ENCODE assay signal across 10 cellular contexts in the genomic region with DNA sequence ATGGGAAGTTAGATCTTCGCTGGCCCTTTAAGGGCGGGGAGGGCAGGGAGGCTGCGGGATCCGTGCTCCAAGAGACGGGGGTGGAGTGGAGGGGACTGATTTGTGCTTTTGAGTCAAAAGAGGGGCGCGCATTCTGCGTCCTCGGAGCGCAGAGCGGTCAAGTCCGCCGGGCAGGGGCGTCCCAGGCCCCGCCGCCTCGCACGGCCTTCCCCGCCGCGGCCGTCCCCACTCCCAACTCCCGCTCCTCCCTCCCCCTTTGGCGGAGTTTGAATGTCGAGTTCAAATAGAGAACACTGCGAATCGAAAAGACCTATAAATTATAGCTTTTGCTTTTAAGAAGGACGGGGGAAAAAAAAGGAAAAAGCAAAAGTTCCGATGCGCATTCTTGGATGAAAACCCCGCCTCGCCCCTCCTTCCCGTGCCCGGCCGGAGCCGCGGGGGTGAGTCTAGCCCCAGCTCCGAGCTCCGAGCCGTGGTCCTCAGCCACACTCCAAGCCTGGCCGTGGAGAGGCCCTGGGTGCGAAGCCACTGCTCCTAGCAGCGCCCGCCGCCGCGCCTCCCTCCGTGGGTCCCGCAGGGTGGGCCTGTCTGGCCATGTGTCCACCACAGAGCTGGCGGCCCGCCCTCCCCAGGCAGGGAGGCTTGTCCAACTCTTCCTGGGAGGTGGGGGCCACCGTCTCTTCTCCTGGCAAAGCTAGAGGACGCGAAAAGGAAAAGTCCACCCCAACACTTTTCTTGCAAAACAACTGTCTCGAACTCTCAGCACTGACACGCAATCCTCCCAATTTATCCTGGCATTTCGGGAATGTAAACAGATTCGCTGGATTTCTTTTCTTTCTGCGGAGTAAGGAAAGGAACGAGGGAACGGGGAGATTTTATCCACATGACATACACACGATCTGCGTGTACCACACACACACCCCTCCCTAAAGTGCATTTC. TPM values are rescaled to one million over a fixed set of nuclear protein-coding genes. Genes with fewer than 3 reads are reported as not detected.
DNase-seq lines count a peak whose midpoint lies in the region; ATAC-seq and TF ChIP-seq lines count a peak whose summit lies in the region.
"Had no signal": no experiment of that assay in that cellular context is flagged by ENCODE, and none has a peak within 500 bp of the region (broad histone marks: within the 10 kb centered on the region; RNA-seq: fewer than 3 reads in every experiment).

No MANE protein-coding gene starts in this region.

- H3K9me3 Mint-ChIP-seq in endothelial cell (ENCODE audit: unreplicated experiment) = no peaks in the 10 kb centered on the region
- no peaks in the 10 kb centered on the region for H3K9me3 Mint-ChIP-seq in activated CD4-positive, alpha-beta T cell treated with anti-CD3 and anti-CD28 coated beads, Interleukin-2, amount 10 ng/mL, durations not matched to agents 24 days and 14 days

- peak overlapping the region; percentile 25 for H4K5ac ChIP-seq in IMR-90 (ENCODE audit: low read depth, low read length)

- H3K23ac ChIP-seq in IMR-90 (ENCODE audit: low read depth, low read length) = peak overlapping the region; percentile 91; the same call in 1 of the 2 replicates

- peak overlapping the region; percentile 91 for H3K4ac ChIP-seq in IMR-90 (ENCODE audit: low read depth, low read length)

- no peaks in the 10 kb centered on the region for H3K9me2 ChIP-seq in neural cell (ENCODE audit: insufficient read depth, low read length)

- no TSS peak for BruUV-seq in IMR-90 (replicated peaks; lab: Mats Ljungman, UMichigan)

- H2BK5ac ChIP-seq in IMR-90 (ENCODE audit: low read depth, low read length, poor library complexity, severe bottlenecking) = peak overlapping the region; percentile 95

- peak overlapping the region; percentile 49 for H3K27ac Mint-ChIP-seq in endothelial cell (ENCODE audit: unreplicated experiment)
- H3K27ac Mint-ChIP-seq in activated CD4-positive, alpha-beta T cell treated with anti-CD3 and anti-CD28 coated beads, Interleukin-2, amount 10 ng/mL, durations not matched to agents 24 days and 14 days = no peak overlapping the region
- H3K27ac Mint-ChIP-seq: activated naive CD8-positive, alpha-beta T cell had no signal

- H3K27me3 ChIP-seq in IMR-90 (ENCODE audit: control insufficient read depth, insufficient read depth, low read length) (peaks cover 40% of the 10 kb centered on the region), neural cell (ENCODE audit: insufficient read depth, low read depth, low read length) (peaks cover 62% of the 10 kb centered on the region)

- peaks cover 5% of the 10 kb centered on the region; the same call in 1 of the 2 replicates for H3K9me1 ChIP-seq in IMR-90 (ENCODE audit: insufficient read depth, low read length)

- peaks cover 17% of the 10 kb centered on the region for H3K4me1 Mint-ChIP-seq in endothelial cell (ENCODE audit: unreplicated experiment)
- peaks cover 12% of the 10 kb centered on the region for H3K4me1 Mint-ChIP-seq in activated CD4-positive, alpha-beta T cell treated with anti-CD3 and anti-CD28 coated beads, Interleukin-2, amount 10 ng/mL, durations not matched to agents 24 days and 14 days

- peak overlapping the region; percentile 86 for H3K4me3 Mint-ChIP-seq in endothelial cell (ENCODE audit: unreplicated experiment)
- H3K4me3 Mint-ChIP-seq in activated CD4-positive, alpha-beta T cell treated with anti-CD3 and anti-CD28 coated beads, Interleukin-2, amount 10 ng/mL, durations not matched to agents 24 days and 14 days = no peak overlapping the region

- peak overlapping the region; percentile 54 to 93; a peak in 3 of 4 replicates for H4K8ac ChIP-seq in IMR-90 (ENCODE audit: low read depth in 2 of 2, low read length in 2 of 2)

- in situ Hi-C loops in IMR-90 (cut with MboI; ENCODE audit: low sequenced_read_pairs) = loop anchor here (5.0 kb wide), 1 partner anchor 194 kb away; no protein-coding TSS in a partner anchor

- peak overlapping the region; percentile 78 for H3K14ac ChIP-seq in IMR-90 (replicated peaks; ENCODE audit: low read depth, low read length)

- TF ChIP-seq EP300 in neural cell (conservative IDR thresholded peaks at IDR 0.05; ENCODE audit: poor library complexity, severe bottlenecking) = no peak

- H3K9me3 ChIP-seq in IMR-90 (ENCODE audit: control insufficient read depth, insufficient read depth, low read length) = no peaks in the 10 kb centered on the region
- no peaks in the 10 kb centered on the region for H3K9me3 ChIP-seq in neural cell (ENCODE audit: low read length)

- POLR2A ChIA-PET in IMR-90 (lab: Charles Lee; ENCODE audit: unreplicated experiment) = interaction anchor here (0.5 kb wide), 1 partner anchor 47 kb away, joined by 5 read pairs; no protein-coding TSS in a partner anchor

- H4K20me1 ChIP-seq in IMR-90 (ENCODE audit: insufficient read depth, low read length) (peaks cover 14% of the 10 kb centered on the region), neural cell (ENCODE audit: insufficient read depth) (peaks cover 26% of the 10 kb centered on the region)

- H3K56ac ChIP-seq in IMR-90 (ENCODE audit: extremely low read depth, insufficient read depth, low read length) = peak overlapping the region; percentile 86; the same call in 1 of the 2 replicates

- peak overlapping the region; percentile 71 for H2AK5ac ChIP-seq in IMR-90 (ENCODE audit: low read depth, low read length)

- dilution Hi-C loops in IMR-90 (cut with HindIII; ENCODE audit: low sequenced_read_pairs, unreplicated experiment) = no loop called here

- H3K27me3 Mint-ChIP-seq in endothelial cell (ENCODE audit: unreplicated experiment) = peaks cover 17% of the 10 kb centered on the region
- peaks cover 37% of the 10 kb centered on the region for H3K27me3 Mint-ChIP-seq in activated CD4-positive, alpha-beta T cell treated with anti-CD3 and anti-CD28 coated beads, Interleukin-2, amount 10 ng/mL, durations not matched to agents 24 days and 14 days

- H4K91ac ChIP-seq in IMR-90 (ENCODE audit: insufficient read depth, low read depth, low read length) = peak overlapping the region; percentile 80

- H2AK9ac ChIP-seq in IMR-90 (replicated peaks; ENCODE audit: low read depth, low read length, poor library complexity) = peak overlapping the region; percentile 96

- peaks cover 9% of the 10 kb centered on the region; the same call in 1 of the 2 replicates for H3K36me3 ChIP-seq in IMR-90 (ENCODE audit: control insufficient read depth, insufficient read depth, low read length)
- no peaks in the 10 kb centered on the region for H3K36me3 ChIP-seq in neural cell (ENCODE audit: insufficient read depth, low read length)

- CTCF ChIA-PET in IMR-90 (lab: Yijun Ruan, JAX) = interaction anchor here (1.1 to 1.2 kb wide), 2 partner anchors 18 to 47 kb away, joined by 3 to 5 read pairs; no protein-coding TSS in a partner anchor

- peaks cover 8 to 23% of the 10 kb centered on the region in 2 experiments; a peak in 2 of 4 replicates for H3K79me1 ChIP-seq in IMR-90 (ENCODE audit: low read depth in 1 of 2, low read length in 2 of 2)

- H3K79me2 ChIP-seq in neural cell (replicated peaks; ENCODE audit: insufficient read depth, low read length) = peaks cover 30% of the 10 kb centered on the region

- intact Hi-C loops in IMR-90 (cut with micrococcal nuclease) = loop anchor here (1.0 to 2.0 kb wide), 2 partner anchors 46 to 200 kb away; partner anchors contain the start of gene CBX4
- intact Hi-C loops in posterior vena cava (cut with DNase I) = loop anchor here (5.0 to 10.0 kb wide), 2 partner anchors 52 to 199 kb away; no protein-coding TSS in a partner anchor
- intact Hi-C loops in activated CD4-positive, alpha-beta T cell treated with anti-CD3 and anti-CD28 coated beads, Interleukin-2, amount 10 ng/mL, durations not matched to agents 24 days and 14 days (cut with micrococcal nuclease) = loop anchor here (5.0 kb wide), 1 partner anchor 46 kb away; no protein-coding TSS in a partner anchor

- H3F3A ChIP-seq in neural cell (ENCODE audit: insufficient read depth, low read length, poor library complexity, severe bottlenecking) = peaks cover 9% of the 10 kb centered on the region

- DNase-seq in AG08395 (ENCODE audit: low spot score) (peak; percentile 71), IMR-90 (peak; percentile 92), endothelial cell (ENCODE audit: low spot score) (no peak), NCI-H146 treated with DMSO at 0.1 percent for 48 hours (lab: John Stamatoyannopoulos, UW; ENCODE audit: unreplicated experiment) (no peak), posterior vena cava (ENCODE audit: low spot score) (no peak)
- DNase-seq in activated CD4-positive, CD25-positive, alpha-beta regulatory T cell treated with anti-CD3 and anti-CD28 coated beads, Interleukin-2, amount 50 U/mL, for 72 hours = no peak
- DNase-seq in activated CD4-positive, alpha-beta T cell treated with anti-CD3 and anti-CD28 coated beads, Interleukin-2, amount 10 ng/mL, durations not matched to agents 24 days and 14 days = no peak
- DNase-seq: DND-41 had no signal

- 0% methylated on average over 2 of the region's 63 CpGs; no CpG with 5 or more reads in 1 of the 2 experiments for WGBS in IMR-90 (ENCODE audit: extremely low coverage in 2 of 2, insufficient read length in 1 of 2), 2 experiments

- peak; percentile 22 for ATAC-seq in IMR-90 (ENCODE audit: low read depth)

- TF ChIP-seq POLR2A in IMR-90 (IDR thresholded peaks at IDR 0.05; ENCODE audit: low read depth, low read length) = no peak; the same call in 1 of the 2 replicates

- H3K4me2 ChIP-seq in IMR-90 (ENCODE audit: low read depth, low read length) (peak overlapping the region; percentile 86), neural cell (ENCODE audit: low read length) (peak overlapping the region; percentile 62)

- peak overlapping the region; percentile 63 for H2BK20ac ChIP-seq in IMR-90 (ENCODE audit: low read depth, low read length)

- peak overlapping the region; percentile 72 for H3K18ac ChIP-seq in IMR-90 (ENCODE audit: low read depth, low read length)

- H3K27ac ChIP-seq in IMR-90 (ENCODE audit: insufficient read depth, low read length) (peak overlapping the region; percentile 90), neural cell (ENCODE audit: low read length) (no peak overlapping the region)

- H2AFZ ChIP-seq in IMR-90 (replicated peaks; ENCODE audit: low read length, poor library complexity) (peak overlapping the region; percentile 90), neural cell (ENCODE audit: low read depth, low read length) (no peak overlapping the region)

- TF ChIP-seq CTCF in IMR-90 (conservative IDR thresholded peaks at IDR 0.05; ENCODE audit: low read depth, low read length) = no peak
- no peak for TF ChIP-seq CTCF in endothelial cell (IDR thresholded peaks at IDR 0.05; ENCODE audit: unreplicated experiment)
- TF ChIP-seq CTCF in neural cell (IDR thresholded peaks at IDR 0.05; ENCODE audit: poor library complexity, severe bottlenecking) = no peak

- peaks cover 8% of the 10 kb centered on the region for H3K36me3 Mint-ChIP-seq in endothelial cell (ENCODE audit: low read depth, unreplicated experiment)
- peaks cover 14% of the 10 kb centered on the region for H3K36me3 Mint-ChIP-seq in activated CD4-positive, alpha-beta T cell treated with anti-CD3 and anti-CD28 coated beads, Interleukin-2, amount 10 ng/mL, durations not matched to agents 24 days and 14 days (ENCODE audit: low read depth)

- H3K4me1 ChIP-seq in IMR-90 (ENCODE audit: control insufficient read depth, insufficient read depth, low read length) = peaks cover 17% of the 10 kb centered on the region

- peak overlapping the region; percentile 40 for H3K4me3 ChIP-seq in IMR-90 (ENCODE audit: insufficient read depth, low read depth, low read length)
- H3K4me3 ChIP-seq in neural cell (ENCODE audit: low read length) = peak overlapping the region; percentile 63

- H2BK120ac ChIP-seq in IMR-90 (ENCODE audit: low read depth, low read length) = peak overlapping the region; percentile 86

- H3K9ac ChIP-seq in IMR-90 (ENCODE audit: low read depth, low read length) (peak overlapping the region; percentile 64), neural cell (ENCODE audit: low read length) (peak overlapping the region; percentile 47)

- no peak for TF ChIP-seq RAD21 in IMR-90 (IDR thresholded peaks at IDR 0.05; ENCODE audit: low read length)
- no peak for TF ChIP-seq RAD21 in neural cell (conservative IDR thresholded peaks at IDR 0.05)

- H2BK15ac ChIP-seq in IMR-90 (ENCODE audit: low read depth, low read length) = peak overlapping the region; percentile 76; the same call in 2 of the 3 replicates

RNA-seq across cellular contexts. Expression of gene CBX8, which starts 3.6 kb away (rescaled TPM):
- 5.3 and 5.4 TPM in 2 replicates for total RNA-seq in IMR-90 (2012; rRNA removed)
- polyA plus RNA-seq in IMR-90 (2012; rRNA removed) = 2.4 and 3.2 TPM in 2 replicates
- polyA plus RNA-seq in IMR-90 (2012; cell fraction: cytosol; rRNA removed) = 0.49 and 1.0 TPM in 2 replicates
- polyA plus RNA-seq in IMR-90 (2012; cell fraction: nucleus; rRNA removed; ENCODE audit: low replicate concordance) = 1.4 and 2.6 TPM in 2 replicates
- total RNA-seq in endothelial cell (ENCODE audit: unreplicated experiment) = 3.3 TPM
- polyA plus RNA-seq in neural cell = 15.4 and 27.6 TPM in 2 replicates
- polyA minus RNA-seq in neural cell = 26.4 and 33.8 TPM in 2 replicates
- total RNA-seq in posterior vena cava = 1 to 10 TPM; 4.4 to 5.1 TPM
- total RNA-seq in activated CD4-positive, alpha-beta T cell treated with anti-CD3 and anti-CD28 coated beads, Interleukin-2, amount 10 ng/mL, durations not matched to agents 24 days and 14 days = 9.4 TPM in 2 replicates

RNA-seq across cellular contexts. Expression of gene CBX2, which starts 15.3 kb away (rescaled TPM):
- 2.0 and 2.2 TPM in 2 replicates for total RNA-seq in IMR-90 (2012; rRNA removed)
- 3.2 and 4.0 TPM in 2 replicates for polyA plus RNA-seq in IMR-90 (2012; rRNA removed)
- polyA plus RNA-seq in IMR-90 (2012; cell fraction: cytosol; rRNA removed) = 2.9 and 4.0 TPM in 2 replicates
- 4.3 and 7.7 TPM in 2 replicates for polyA plus RNA-seq in IMR-90 (2012; cell fraction: nucleus; rRNA removed; ENCODE audit: low replicate concordance)
- total RNA-seq in endothelial cell (ENCODE audit: unreplicated experiment) = 50.0 TPM
- polyA plus RNA-seq in neural cell = 15.9 and 16.9 TPM in 2 replicates
- polyA minus RNA-seq in neural cell = 27.1 and 28.5 TPM in 2 replicates
- 1 to 10 TPM; 1.6 to 1.8 TPM for total RNA-seq in posterior vena cava
- total RNA-seq in activated CD4-positive, alpha-beta T cell treated with anti-CD3 and anti-CD28 coated beads, Interleukin-2, amount 10 ng/mL, durations not matched to agents 24 days and 14 days = 7.5 and 8.2 TPM in 2 replicates

RNA-seq across cellular contexts. Expression of gene CBX4, which starts 46.0 kb away (rescaled TPM):
- total RNA-seq in IMR-90 (2012; rRNA removed) (3.2 and 5.3 TPM in 2 replicates), endothelial cell (ENCODE audit: unreplicated experiment) (6.8 TPM), posterior vena cava (10 to 100 TPM; 11.5 to 14.4 TPM)
- polyA plus RNA-seq in IMR-90 (2012; rRNA removed) (9.4 and 12.9 TPM in 2 replicates), neural cell (31.9 and 34.6 TPM in 2 replicates)
- 13.2 and 18.5 TPM in 2 replicates for polyA plus RNA-seq in IMR-90 (2012; cell fraction: cytosol; rRNA removed)
- polyA plus RNA-seq in IMR-90 (2012; cell fraction: nucleus; rRNA removed; ENCODE audit: low replicate concordance) = 21.8 and 29.2 TPM in 2 replicates
- 43.3 and 45.8 TPM in 2 replicates for polyA minus RNA-seq in neural cell
- 18.5 and 19.4 TPM in 2 replicates for total RNA-seq in activated CD4-positive, alpha-beta T cell treated with anti-CD3 and anti-CD28 coated beads, Interleukin-2, amount 10 ng/mL, durations not matched to agents 24 days and 14 days

Comparison
In these comparisons a context has a peak if more than half of its experiments do, and no peak if none do; other contexts are left out.
1. DNase-seq: peak in AG08395 (single experiment) and IMR-90 (single experiment); none in endothelial cell (single experiment), NCI-H146 treated with DMSO at 0.1 percent for 48 hours (single experiment), posterior vena cava (single experiment), activated CD4-positive, CD25-positive, alpha-beta regulatory T cell treated with anti-CD3 and anti-CD28 coated beads, Interleukin-2, amount 50 U/mL, for 72 hours (single experiment) and activated CD4-positive, alpha-beta T cell treated with anti-CD3 and anti-CD28 coated beads, Interleukin-2, amount 10 ng/mL, durations not matched to agents 24 days and 14 days (single experiment).